Comparison of ENCODE assay signal across 10 cellular contexts in the genomic region with DNA sequence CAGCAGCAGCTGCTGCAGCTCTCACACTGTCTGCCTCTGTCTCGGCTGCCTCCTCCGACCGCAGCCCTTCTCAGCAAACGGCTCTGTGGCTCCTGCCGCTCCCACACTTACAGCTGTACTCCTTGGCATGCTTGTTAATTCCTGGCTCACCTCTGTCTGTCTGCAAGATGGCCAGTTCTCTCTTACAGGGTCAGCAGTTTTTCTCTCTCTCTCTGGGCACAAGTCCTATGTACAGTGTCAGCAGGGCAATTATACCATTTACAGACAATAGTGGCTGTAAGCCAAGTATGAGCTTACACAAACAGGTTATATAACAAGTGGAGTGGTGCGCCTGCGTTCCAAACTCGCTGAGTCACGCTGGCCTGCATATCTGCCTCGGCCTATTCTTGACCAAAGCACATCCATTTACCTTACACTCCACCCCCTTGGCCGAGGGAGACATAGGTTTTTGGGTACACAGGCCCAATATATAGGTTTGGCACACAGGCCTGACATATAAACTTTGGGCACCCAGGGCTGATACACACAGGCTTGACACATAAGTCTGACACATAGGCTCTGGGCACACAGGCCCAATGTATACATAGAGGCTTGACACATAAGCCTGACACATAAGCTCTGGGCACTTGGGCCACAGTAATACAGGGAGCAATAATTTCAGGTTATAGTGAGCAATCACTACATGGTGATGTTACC. TPM values are rescaled to one million over a fixed set of nuclear protein-coding genes. Genes with fewer than 3 reads are reported as not detected.
DNase-seq lines count a peak whose midpoint lies in the region; ATAC-seq and TF ChIP-seq lines count a peak whose summit lies in the region.
"Had no signal": no experiment of that assay in that cellular context is flagged by ENCODE, and none has a peak within 500 bp of the region (broad histone marks: within the 10 kb centered on the region; RNA-seq: fewer than 3 reads in every experiment).

No MANE protein-coding gene starts in this region.

- peaks cover 8 to 33% of the 10 kb centered on the region in 2 donors for H3K4me1 ChIP-seq in thyroid gland

- H3K4me3 ChIP-seq in thyroid gland (replicated peaks in 1 of 3) = peak overlapping the region in 1 of 3 donors; percentile 13

- no peaks in the 10 kb centered on the region for H3K36me3 ChIP-seq in thyroid gland

- TF ChIP-seq CTCF in thyroid gland (IDR thresholded peaks at IDR 0.05) = no peak

- intact Hi-C loops in thyroid gland (cut with DNase I) = loop anchor here (10.0 kb wide), 1 partner anchor 89 kb away; a partner anchor contains a TSS

- peak overlapping the region; percentile 3 to 91 (median 91) for H3K27ac ChIP-seq in thyroid gland

- no peaks in the 10 kb centered on the region for H3K9me3 ChIP-seq in thyroid gland

- peak in 1 of 2 donors; percentile 34 for TF ChIP-seq POLR2A in thyroid gland (IDR thresholded peaks at IDR 0.05)

- WGBS in thyroid gland, 2 donors = 61 to 62% methylated on average over 11 of the region's 11 CpGs

- peak; percentile 12 for DNase-seq in DMS 273 (lab: John Stamatoyannopoulos, UW; ENCODE audit: unreplicated experiment)
- DNase-seq in DMS 273 treated with DMSO at 0.1 percent for 48 hours (lab: John Stamatoyannopoulos, UW) = no peak
- DNase-seq in astrocyte of the hippocampus (ENCODE audit: low read depth, low spot score) = peak; percentile 41
- DNase-seq in iris pigment epithelial cell (ENCODE audit: low read depth) = peak; percentile 12
- DNase-seq in thyroid gland = peak; percentile 27 to 51
- no peak for DNase-seq in foreskin melanocyte
- DNase-seq: 8988T; activated CD8-positive, alpha-beta T cell treated with anti-CD3 and anti-CD28 coated beads, Interleukin-2, amount 10 ng/mL, durations not matched to agents 7 days and 5 days had no signal

- ATAC-seq in GM19467 (IDR thresholded peaks at IDR 0.05; ENCODE audit: unreplicated experiment) (no peak), GM21423 (IDR thresholded peaks at IDR 0.05; ENCODE audit: unreplicated experiment) (no peak)
- ATAC-seq: activated CD8-positive, alpha-beta T cell treated with anti-CD3 and anti-CD28 coated beads, Interleukin-2, amount 10 ng/mL, durations not matched to agents 7 days and 5 days had no signal

- H3K27me3 ChIP-seq in thyroid gland = no peaks in the 10 kb centered on the region

RNA-seq across cellular contexts. Expression of a gene that starts 4.4 kb away (rescaled TPM):
- total RNA-seq in thyroid gland = 10 to 100 TPM in 1 of 4 donors, 1 to 10 TPM in 3; 7.0 to 10.5 (median 8.6) TPM

RNA-seq across cellular contexts. Expression of a gene that starts 18.2 kb away (rescaled TPM):
- 10 to 100 TPM; 17.2 to 70.1 (median 57.5) TPM for total RNA-seq in thyroid gland

RNA-seq across cellular contexts. Expression of a gene that starts 45.4 kb away (rescaled TPM):
- total RNA-seq in thyroid gland = 10 to 100 TPM in 2 of 4 donors, 1 to 10 TPM in 2; 8.1 to 13.3 (median 9.5) TPM

Comparison
In these comparisons a context has a peak if more than half of its experiments do, and no peak if none do; other contexts are left out.
1. DNase-seq: peak in DMS 273 (single experiment), astrocyte of the hippocampus (single experiment), iris pigment epithelial cell (single experiment) and thyroid gland (2 of 2); none in DMS 273 treated with DMSO at 0.1 percent for 48 hours (single experiment) and foreskin melanocyte (single experiment).